Comparison of ENCODE assay signal across 22 cellular contexts in genomic region chr13:64459778-64460177, GRCh38.
"Had no signal": no experiment of that assay in that cellular context is flagged by ENCODE, and none has a peak within 500 bp of the region (broad histone marks: within the 10 kb centered on the region; RNA-seq: fewer than 3 reads in every experiment).

No MANE protein-coding gene starts in this region.

- H3K9me2 ChIP-seq: SK-N-SH had no signal

- H3K36me3 Mint-ChIP-seq: IgD-negative memory B cell had no signal

- ATAC-seq: K562, Panc1 had no signal

- H3K9me3 ChIP-seq: SK-N-SH had no signal

- H3K4me1 Mint-ChIP-seq: IgD-negative memory B cell had no signal

- H3K4me3 ChIP-seq: K562 had no signal

- H3K27ac ChIP-seq: HL-60, KMS-11, RWPE1 had no signal

- H3K4me3 Mint-ChIP-seq: IgD-negative memory B cell had no signal

- H3K9ac ChIP-seq: KMS-11, SK-N-SH had no signal

- H3K4me2 ChIP-seq: KMS-11, SK-N-SH had no signal

- DNase-seq: MM.1S, NCI-H1092 treated with DMSO at 0.1 percent for 48 hours, NCI-H1436, NCI-H187, NCI-H2029, NCI-H2081 treated with DMSO at 0.1 percent for 48 hours, NCI-H2171, NCI-H226, NCI-H446, NCI-H510A, NCI-H524 treated with DMSO at 0.1 percent for 48 hours, NCI-H69, NCI-H774, SHP77, SK-N-SH, T-helper 1 cell had no signal

- H3K27me3 Mint-ChIP-seq: IgD-negative memory B cell had no signal

- H3K27ac Mint-ChIP-seq: IgD-negative memory B cell had no signal
